ENCODE assay signal across 33 cellular contexts in the genomic region with DNA sequence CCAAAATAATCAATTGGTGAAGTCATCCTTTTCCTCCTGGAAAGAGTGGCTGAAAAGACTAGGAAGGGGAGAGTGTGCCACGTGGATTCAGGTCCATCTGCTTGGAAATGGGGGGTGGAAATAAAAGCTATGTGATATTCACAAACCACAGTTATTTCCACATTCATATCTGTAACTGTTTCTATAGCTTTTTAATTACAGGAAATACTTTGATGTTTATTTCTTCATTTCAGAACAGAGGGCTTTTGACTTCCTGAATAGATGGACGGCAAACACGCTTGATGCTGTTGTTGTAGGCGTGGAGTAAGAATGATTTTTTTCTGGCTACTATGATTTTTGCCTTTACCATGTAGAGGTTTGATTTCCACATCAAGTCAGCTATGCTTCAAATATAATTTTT. TPM values are rescaled to one million over a fixed set of nuclear protein-coding genes. Genes with fewer than 3 reads are reported as not detected.
A peak's percentile ranks its signal among the peaks of the same experiment; 100 is the strongest.
DNase-seq lines count a peak whose midpoint lies in the region; FAIRE-seq and TF ChIP-seq lines count a peak whose summit lies in the region.
"Had no signal": no experiment of that assay in that cellular context is flagged by ENCODE, and none has a peak within 500 bp of the region (broad histone marks: within the 10 kb centered on the region; RNA-seq: fewer than 3 reads in every experiment).

No MANE protein-coding gene starts in this region.

- H4K20me1 ChIP-seq in GM23248 (ENCODE audit: insufficient read depth) (no peaks in the 10 kb centered on the region), fibroblast of lung (ENCODE audit: control insufficient read depth, extremely low read depth, insufficient read depth, low read length) (no peaks in the 10 kb centered on the region)

- H3K4me1 ChIP-seq in A673 (ENCODE audit: insufficient read depth, low read length, poor library complexity, severe bottlenecking), result no peaks in the 10 kb centered on the region
- no peaks in the 10 kb centered on the region for H3K4me1 ChIP-seq in GM23248 (ENCODE audit: insufficient read depth)
- no peaks in the 10 kb centered on the region for H3K4me1 ChIP-seq in fibroblast of lung (ENCODE audit: control insufficient read depth, extremely low read depth, insufficient read depth, low read length)
- H3K4me1 ChIP-seq: Caco-2 had no signal

- no peak for TF ChIP-seq POLR2A in H54 (IDR thresholded peaks at IDR 0.05; ENCODE audit: low read depth, low read length)

- in situ Hi-C loops in GM23248 (cut with MboI), result no loop called here

- no peak for FAIRE-seq in H54 (lab: Jason Lieb, UNC)
- FAIRE-seq: GM12891, GM19239, HepG2 had no signal

- 60 to 61% methylated on average over 4 of the region's 4 CpGs for WGBS in GM23248 (ENCODE audit: low coverage in 1 of 2, low lambda C conversion rate in 2 of 2, missing lambda C conversion rate in 2 of 2), 2 experiments

- H2AFZ ChIP-seq in GM23248 (peak overlapping the region; percentile 50), fibroblast of lung (ENCODE audit: low read length) (peak overlapping the region; percentile 44)

- no peaks in the 10 kb centered on the region for H3F3A ChIP-seq in GM23248 (ENCODE audit: insufficient read depth)

- no peaks in the 10 kb centered on the region for H3K9me2 ChIP-seq in GM23248 (ENCODE audit: insufficient read depth)

- no peaks in the 10 kb centered on the region for H3K36me3 ChIP-seq in A673 (ENCODE audit: insufficient read depth, low read length, poor library complexity, severe bottlenecking)
- H3K36me3 ChIP-seq in GM23248 (ENCODE audit: low read depth), result no peaks in the 10 kb centered on the region
- H3K36me3 ChIP-seq in fibroblast of lung (ENCODE audit: control insufficient read depth, insufficient read depth, low read length), result no peaks in the 10 kb centered on the region
- H3K36me3 ChIP-seq: MG63 had no signal

- intact Hi-C loops in A673 (cut with micrococcal nuclease; ENCODE audit: unreplicated experiment), result no loop called here

- CTCF ChIA-PET in A673 (lab: Charles Lee), result no interaction called here

- DNase-seq in A673 (ENCODE audit: low spot score) (peak; percentile 28), GM23248 (no peak), NOMO-1 treated with dmso at 0.1 percent for 144 hours (lab: John Stamatoyannopoulos, UW; ENCODE audit: unreplicated experiment) (peak; percentile 61), fibroblast of lung (ENCODE audit: low read depth in 2 of 2) (no peak), DMS53 treated with DMSO at 0.1 percent for 48 hours (lab: John Stamatoyannopoulos, UW; ENCODE audit: unreplicated experiment) (no peak), H54 (ENCODE audit: insufficient read length, low spot score) (no peak), inferior parietal cortex (ENCODE audit: extremely low spot score) (no peak)
- DNase-seq: C1 segment of cervical spinal cord; Caco-2; CD4-positive, alpha-beta memory T cell; DMS79; GF-D8; H7; MG63; NCI-H187; NCI-H2081 treated with DMSO at 0.1 percent for 48 hours; NCI-H2171; NCI-H345; NCI-H510A treated with DMSO at 0.1 percent for 48 hours; NCI-H82; NK-92 treated with Interleukin-12 subunit alpha and Interleukin-12 subunit beta, amount 100 ng/mL, for 24 hours; SHP77; T-helper 1 cell had no signal

- H3K4me3 ChIP-seq in A673 (ENCODE audit: low read depth, low read length, poor library complexity, severe bottlenecking) (no peak overlapping the region), GM23248 (no peak overlapping the region), fibroblast of lung (replicated peaks in 1 of 4; ENCODE audit: control extremely low read depth in 1 of 4, insufficient read depth in 1 of 4, low read depth in 3 of 4, low read length in 4 of 4) (no peak overlapping the region)
- H3K4me3 ChIP-seq: MG63 had no signal

- H3K9me3 ChIP-seq in A673 (ENCODE audit: low read depth, low read length, poor library complexity, severe bottlenecking) (peaks cover 4% of the 10 kb centered on the region), GM23248 (ENCODE audit: low read depth) (no peaks in the 10 kb centered on the region), fibroblast of lung (ENCODE audit: control insufficient read depth, insufficient read depth, low read depth, low read length) (no peaks in the 10 kb centered on the region)
- H3K9me3 ChIP-seq: Caco-2 had no signal

- no peaks in the 10 kb centered on the region for H3K79me2 ChIP-seq in GM23248 (ENCODE audit: insufficient read depth)
- H3K79me2 ChIP-seq in fibroblast of lung (ENCODE audit: control insufficient read depth, insufficient read depth, low read length), result no peaks in the 10 kb centered on the region

- H3K27ac ChIP-seq in A673 (ENCODE audit: low read depth, low read length, poor library complexity, severe bottlenecking) (no peak overlapping the region), GM23248 (no peak overlapping the region), fibroblast of lung (ENCODE audit: insufficient read depth, low read length) (no peak overlapping the region)
- H3K27ac ChIP-seq: RWPE1 had no signal

- BruUV-seq in A673 (replicated peaks; lab: Mats Ljungman, UMichigan), result no TSS peak

- H3K4me2 ChIP-seq in GM23248 (ENCODE audit: unreplicated experiment), result no peak overlapping the region
- no peak overlapping the region for H3K4me2 ChIP-seq in fibroblast of lung (ENCODE audit: extremely low read depth, insufficient read depth, low read length)

- POLR2A ChIA-PET in A673 (lab: Charles Lee; ENCODE audit: low non-redundant PET), result no interaction called here

- TF ChIP-seq CTCF in A673 (conservative IDR thresholded peaks at IDR 0.05; ENCODE audit: low read depth, low read length), result no peak
- no peak for TF ChIP-seq CTCF in fibroblast of lung (conservative IDR thresholded peaks at IDR 0.05 in 1 of 2, IDR thresholded peaks at IDR 0.05 in 1 of 2; ENCODE audit: low read depth in 1 of 2, low read length in 2 of 2)

- H3K9ac ChIP-seq in GM23248, result no peak overlapping the region
- no peak overlapping the region for H3K9ac ChIP-seq in fibroblast of lung (ENCODE audit: insufficient read depth, low read length)

- H3K27me3 ChIP-seq in A673 (replicated peaks; ENCODE audit: insufficient read depth, low read depth, low read length, poor library complexity) (no peaks in the 10 kb centered on the region), GM23248 (replicated peaks; ENCODE audit: insufficient read depth) (no peaks in the 10 kb centered on the region), fibroblast of lung (ENCODE audit: control insufficient read depth, insufficient read depth, low read length) (no peaks in the 10 kb centered on the region)
- H3K27me3 ChIP-seq: MG63 had no signal

RNA-seq across cellular contexts. Expression of a gene that starts 10.1 kb away (rescaled TPM):
- not detected in 2 replicates for total RNA-seq in A673 (2021)
- not detected in 2 replicates for total RNA-seq in GM23248 (2014; rRNA removed; shearing (Covaris generic))
- not detected in 2 replicates for polyA plus RNA-seq in GM23248 (2016; fragmentation: Nextera tagmentation; extraction: Ambion mirVana)
- total RNA-seq in fibroblast of lung, result under 0.01 TPM in 1 of 2 replicates, not detected in the other
- not detected in 2 replicates for polyA plus RNA-seq in fibroblast of lung
- polyA plus RNA-seq in fibroblast of lung (2012), result not detected in 2 replicates
- not detected in 2 replicates for polyA minus RNA-seq in fibroblast of lung (ENCODE audit: low replicate concordance)
- total RNA-seq: A172; Caco-2; CD4-positive, alpha-beta memory T cell; H7; HepG2; HT1080; LHCN-M2; OCI-LY7; SK-MEL-5 had no signal
- polyA plus RNA-seq: AG04450; CD4-positive, alpha-beta memory T cell; HepG2 had no signal

Comparison
In these comparisons a context has a peak if more than half of its experiments do, and no peak if none do; other contexts are left out.
1. DNase-seq: peak in A673 (single experiment) and NOMO-1 treated with dmso at 0.1 percent for 144 hours (single experiment); none in GM23248 (single experiment), fibroblast of lung (0 of 2), DMS53 treated with DMSO at 0.1 percent for 48 hours (single experiment), H54 (single experiment) and inferior parietal cortex (single experiment).